2 cellular contexts compared by ENCODE assay signal in genomic region chr7:5554287-5554785, GRCh38.
TF ChIP-seq lines count a peak whose summit lies in the region.

No MANE protein-coding gene starts in this region.

TF ChIP-seq in IMR-90, 13 proteins besides CTCF, POLR2A, EP300 and RAD21:
- TF ChIP-seq FOS (IDR thresholded peaks at IDR 0.05; ENCODE audit: low read depth, low read length) (no peak), MXI1 (IDR thresholded peaks at IDR 0.05; ENCODE audit: borderline replicate concordance, low read depth, low read length) (no peak), MAZ (IDR thresholded peaks at IDR 0.05; ENCODE audit: borderline replicate concordance, low read depth, low read length) (no peak), RCOR1 (IDR thresholded peaks at IDR 0.05; ENCODE audit: insufficient replicate concordance, low read length) (peak; percentile 6), MAFK (IDR thresholded peaks at IDR 0.05; ENCODE audit: low read depth, low read length) (no peak)

TF ChIP-seq in H1, 55 proteins besides CTCF, POLR2A, EP300 and RAD21:
- TF ChIP-seq KDM1A (IDR thresholded peaks at IDR 0.05; ENCODE audit: borderline replicate concordance, low read length) (peak; percentile 91), RFX5 (IDR thresholded peaks at IDR 0.05; ENCODE audit: borderline replicate concordance, low read depth, low read length) (no peak)
